In genomic region chrX:35726176-35726575, GRCh38 we compare ENCODE assay signal across 2 cellular contexts.
TF ChIP-seq lines count a peak whose summit lies in the region.

No MANE protein-coding gene starts in this region.

TF ChIP-seq in GM12878, 131 proteins besides CTCF, POLR2A, EP300 and RAD21 (continued from another document):
- no peak for TF ChIP-seq BCL3 (IDR thresholded peaks at IDR 0.05; ENCODE audit: borderline replicate concordance, insufficient read depth, low read depth, low read length, poor library complexity, severe bottlenecking)

TF ChIP-seq in HEK293T, 16 proteins besides CTCF, POLR2A, EP300 and RAD21 (continued from another document):
- TF ChIP-seq PKNOX1 (IDR thresholded peaks at IDR 0.05) (no peak), TARDBP (IDR thresholded peaks at IDR 0.05) (no peak), ZNF384 (IDR thresholded peaks at IDR 0.05) (no peak), HDGF (IDR thresholded peaks at IDR 0.05; ENCODE audit: borderline replicate concordance) (no peak), FOXK2 (IDR thresholded peaks at IDR 0.05) (no peak), LEF1 (IDR thresholded peaks at IDR 0.05; ENCODE audit: borderline replicate concordance) (no peak)
